Comparison of ENCODE assay signal across 8 cellular contexts in genomic region chr20:49675368-49676151, GRCh38. TPM values are rescaled to one million over a fixed set of nuclear protein-coding genes. Genes with fewer than 3 reads are reported as not detected.
A peak's percentile ranks its signal among the peaks of the same experiment; 100 is the strongest.
DNase-seq lines count a peak whose midpoint lies in the region; ATAC-seq, FAIRE-seq and TF ChIP-seq lines count a peak whose summit lies in the region.

No MANE protein-coding gene starts in this region.

- no peaks in the 10 kb centered on the region for H3K27me3 Mint-ChIP-seq in T-cell
- no peaks in the 10 kb centered on the region for H3K27me3 Mint-ChIP-seq in nephron progenitor cell (ENCODE audit: low read depth, poor library complexity)

- POLR2A ChIA-PET in T-cell (lab: Charles Lee): interaction anchor here (0.6 to 0.8 kb wide), 4 partner anchors 10 to 1255 kb away, joined by 3 to 5 read pairs (median 3); no protein-coding TSS in a partner anchor

- FAIRE-seq in GM18507 (lab: Jason Lieb, UNC): peak; percentile 85

- peak overlapping the region; percentile 71 to 84 for H3K27ac Mint-ChIP-seq in T-cell
- H3K27ac Mint-ChIP-seq in nephron progenitor cell: peak overlapping the region; percentile 41

- H3K4me3 Mint-ChIP-seq in T-cell: no peak overlapping the region
- H3K4me3 Mint-ChIP-seq in nephron progenitor cell: no peak overlapping the region

- DNase-seq in GM18507 (ENCODE audit: extremely low spot score, insufficient read length, low read depth) (no peak), T-cell (no peak), nephron progenitor cell (no peak), NCI-H69 (lab: John Stamatoyannopoulos, UW) (no peak), superior temporal gyrus (ENCODE audit: extremely low spot score) (no peak), GDM1 (lab: John Stamatoyannopoulos, UW) (no peak), occipital lobe (lab: John Stamatoyannopoulos, UW) (no peak)

- H3K9me3 Mint-ChIP-seq in T-cell (no peaks in the 10 kb centered on the region), nephron progenitor cell (no peaks in the 10 kb centered on the region)

- CTCF ChIA-PET in T-cell (lab: Charles Lee): interaction anchor here (0.6 to 1.5 kb wide), 7 partner anchors 7 to 166 kb away, joined by 3 to 11 read pairs (median 3); no protein-coding TSS in a partner anchor

- ATAC-seq in HG02798 (IDR thresholded peaks at IDR 0.05; ENCODE audit: poor library complexity, unreplicated experiment) (peak; percentile 64), T-cell (replicated peaks in 1 of 4) (no peak)

- H3K36me3 Mint-ChIP-seq in T-cell: no peaks in the 10 kb centered on the region
- H3K36me3 Mint-ChIP-seq in nephron progenitor cell (ENCODE audit: low read depth): peaks cover 13% of the 10 kb centered on the region

- no peak for TF ChIP-seq CTCF in nephron progenitor cell (IDR thresholded peaks at IDR 0.05)

- H3K4me1 Mint-ChIP-seq in T-cell (peaks cover 35 to 78% (median 64%) of the 10 kb centered on the region in 3 donors), nephron progenitor cell (peaks cover 87% of the 10 kb centered on the region)

RNA-seq across cellular contexts. Expression of gene B4GALT5, which starts 38.1 kb away (rescaled TPM):
- total RNA-seq in T-cell (10 to 100 TPM in 2 of 5 donors, 1 to 10 TPM in 3; 4.6 to 11.9 (median 9.2) TPM), occipital lobe (59.3 TPM)
